Comparison of ENCODE assay signal across 4 cellular contexts in genomic region chr15:77719450-77719849, GRCh38.
TF ChIP-seq lines count a peak whose summit lies in the region.

No MANE protein-coding gene starts in this region.

TF ChIP-seq in HEK293, 187 proteins besides CTCF, POLR2A, EP300 and RAD21:
- TF ChIP-seq ZSCAN18 (tag by site-specific recombination; IDR thresholded peaks at IDR 0.05) (no peak), ZNF610 (tag by site-specific recombination; IDR thresholded peaks at IDR 0.05; ENCODE audit: borderline replicate concordance) (no peak), ZNF660 (tag by site-specific recombination; IDR thresholded peaks at IDR 0.05) (no peak), ZNF513 (tag by site-specific recombination; IDR thresholded peaks at IDR 0.05) (no peak), BCL11A (tag by site-specific recombination; IDR thresholded peaks at IDR 0.05; ENCODE audit: low read depth) (0 out of 2 replicates have a peak, but pooled peaks have one; percentile 28), ZNF560 (tag by site-specific recombination; IDR thresholded peaks at IDR 0.05; ENCODE audit: borderline replicate concordance) (no peak), ZFP41 (tag by site-specific recombination; IDR thresholded peaks at IDR 0.05; ENCODE audit: borderline replicate concordance) (no peak)

TF ChIP-seq in K562, 482 proteins besides CTCF, POLR2A, EP300 and RAD21:
- TF ChIP-seq KDM1A (IDR thresholded peaks at IDR 0.05), result peak; percentile 75 to 76
- TF ChIP-seq RCOR1 (IDR thresholded peaks at IDR 0.05; ENCODE audit: borderline replicate concordance in 1 of 2, low read depth in 2 of 2, low read length in 2 of 2), result peak in 1 of 2 experiments; percentile 35; a peak in 1 of 4 replicates
- TF ChIP-seq CBFA2T3 (IDR thresholded peaks at IDR 0.05), result 0 out of 2 replicates have a peak, but pooled peaks have one; percentile 7
- TF ChIP-seq ZNF766 (CRISPR knock-in tag; conservative IDR thresholded peaks at IDR 0.05), result peak; percentile 89
- TF ChIP-seq HES1 (IDR thresholded peaks at IDR 0.05; ENCODE audit: low read depth), result no peak
- TF ChIP-seq HDAC1 (IDR thresholded peaks at IDR 0.05), result peak in 1 of 2 experiments; percentile 41; a peak in 1 of 4 replicates
- no peak for TF ChIP-seq POLR2B (IDR thresholded peaks at IDR 0.05; ENCODE audit: low read depth, partially characterized antibody)
- no peak for TF ChIP-seq CREB1 (IDR thresholded peaks at IDR 0.05)
- no peak for TF ChIP-seq CREB1 (CRISPR knock-in tag; IDR thresholded peaks at IDR 0.05)

TF ChIP-seq in H1, 55 proteins besides CTCF, POLR2A, EP300 and RAD21:
- TF ChIP-seq CTBP2 (IDR thresholded peaks at IDR 0.05; ENCODE audit: borderline replicate concordance, insufficient read depth, insufficient read length, low read length) (no peak), RXRA (IDR thresholded peaks at IDR 0.05; ENCODE audit: insufficient read depth, low read depth, low read length) (no peak), CHD2 (IDR thresholded peaks at IDR 0.05; ENCODE audit: low read length) (no peak), PHF8 (conservative IDR thresholded peaks at IDR 0.05; ENCODE audit: low read depth, low read length) (no peak), SP4 (IDR thresholded peaks at IDR 0.05; ENCODE audit: low read length) (no peak), GTF2F1 (IDR thresholded peaks at IDR 0.05; ENCODE audit: borderline replicate concordance, low read depth, low read length) (no peak), NANOG (IDR thresholded peaks at IDR 0.05; ENCODE audit: insufficient read depth, low read depth, low read length, poor library complexity, severe bottlenecking) (no peak), KDM4A (IDR thresholded peaks at IDR 0.05; ENCODE audit: low read depth, low read length, severe bottlenecking) (no peak), SUZ12 (IDR thresholded peaks at IDR 0.05; ENCODE audit: low read length) (no peak), ZNF274 (IDR thresholded peaks at IDR 0.05; ENCODE audit: borderline replicate concordance, extremely low read depth, low read length) (no peak), TAF7 (optimal IDR thresholded peaks at IDR 0.05; ENCODE audit: borderline replicate concordance, low read depth, low read length) (no peak), SIRT6 (IDR thresholded peaks at IDR 0.05; ENCODE audit: low read length) (no peak), KDM1A (IDR thresholded peaks at IDR 0.05; ENCODE audit: borderline replicate concordance, low read length) (no peak), FOSL1 (IDR thresholded peaks at IDR 0.05; ENCODE audit: insufficient read depth, low read depth, low read length) (no peak), EGR1 (IDR thresholded peaks at IDR 0.05; ENCODE audit: borderline replicate concordance, low read depth, low read length) (no peak), RNF2 (IDR thresholded peaks at IDR 0.05; ENCODE audit: borderline replicate concordance, low read depth, low read length, missing control alignments, poor library complexity, severe bottlenecking) (no peak), BRCA1 (IDR thresholded peaks at IDR 0.05; ENCODE audit: low read depth, low read length) (no peak), GABPA (IDR thresholded peaks at IDR 0.05; ENCODE audit: borderline replicate concordance, insufficient read depth, low read length) (no peak), ATF2 (IDR thresholded peaks at IDR 0.05; ENCODE audit: low read length) (no peak), CHD1 (IDR thresholded peaks at IDR 0.05; ENCODE audit: low read depth, low read length) (no peak)

TF ChIP-seq in SK-N-SH treated with all-trans-retinoic acid at 6 μM for 48 hours, 23 proteins besides CTCF, POLR2A, EP300 and RAD21:
- TF ChIP-seq GLIS3 (CRISPR knock-in tag; IDR thresholded peaks at IDR 0.05), result no peak
- no peak for TF ChIP-seq POU6F1 (CRISPR knock-in tag; IDR thresholded peaks at IDR 0.05; ENCODE audit: borderline replicate concordance, low read depth)
- TF ChIP-seq ZNF565 (CRISPR knock-in tag; conservative IDR thresholded peaks at IDR 0.05; ENCODE audit: low read depth), result no peak
- no peak for TF ChIP-seq TCF4 (CRISPR knock-in tag; IDR thresholded peaks at IDR 0.05; ENCODE audit: borderline replicate concordance)
- TF ChIP-seq CSRNP3 (CRISPR knock-in tag; IDR thresholded peaks at IDR 0.05), result no peak
- no peak for TF ChIP-seq TOX (CRISPR knock-in tag; IDR thresholded peaks at IDR 0.05; ENCODE audit: borderline replicate concordance)
- no peak for TF ChIP-seq ZC3H10 (CRISPR knock-in tag; IDR thresholded peaks at IDR 0.05)
- no peak for TF ChIP-seq RARB (CRISPR knock-in tag; IDR thresholded peaks at IDR 0.05)
- TF ChIP-seq ZNF8 (CRISPR knock-in tag; IDR thresholded peaks at IDR 0.05), result no peak
- no peak for TF ChIP-seq SNAI2 (CRISPR knock-in tag; IDR thresholded peaks at IDR 0.05)
- TF ChIP-seq ZFP3 (CRISPR knock-in tag; IDR thresholded peaks at IDR 0.05), result no peak
- TF ChIP-seq PPARA (CRISPR knock-in tag; IDR thresholded peaks at IDR 0.05; ENCODE audit: borderline replicate concordance), result no peak
- no peak for TF ChIP-seq ESRRG (CRISPR knock-in tag; IDR thresholded peaks at IDR 0.05)
TF ChIP-seq in SK-N-SH treated with all-trans-retinoic acid at 6 μM for 48 hours: peak in this region for 0.
